Comparison of ENCODE assay signal across 2 cellular contexts in genomic region chr2:113703404-113704299, GRCh38.
TF ChIP-seq lines count a peak whose summit lies in the region.

No MANE protein-coding gene starts in this region.

TF ChIP-seq in SK-N-SH, 30 proteins besides CTCF, POLR2A, EP300 and RAD21 (continued from another document):
- no peak for TF ChIP-seq USF2 (IDR thresholded peaks at IDR 0.05; ENCODE audit: borderline replicate concordance, low read depth, low read length)
- no peak for TF ChIP-seq EZH2phosphoT487 (IDR thresholded peaks at IDR 0.05; ENCODE audit: borderline replicate concordance, low read depth)
- TF ChIP-seq POLR2AphosphoS5 (IDR thresholded peaks at IDR 0.05; ENCODE audit: low read depth, low read length): no peak
- TF ChIP-seq MXI1 (IDR thresholded peaks at IDR 0.05; ENCODE audit: low read depth, low read length): no peak
- TF ChIP-seq TAF1 (IDR thresholded peaks at IDR 0.05; ENCODE audit: borderline replicate concordance, low read depth, low read length): no peak
- TF ChIP-seq NFIC (IDR thresholded peaks at IDR 0.05; ENCODE audit: borderline replicate concordance): no peak
- TF ChIP-seq YY1 (IDR thresholded peaks at IDR 0.05; ENCODE audit: low read depth): no peak
- TF ChIP-seq SMC3 (IDR thresholded peaks at IDR 0.05; ENCODE audit: low read depth, low read length): no peak
- TF ChIP-seq JUND (IDR thresholded peaks at IDR 0.05): no peak
- TF ChIP-seq ELF1 (IDR thresholded peaks at IDR 0.05): no peak
- no peak for TF ChIP-seq CHD2 (IDR thresholded peaks at IDR 0.05; ENCODE audit: low read length, partially characterized antibody)
- TF ChIP-seq, protein P1, sequence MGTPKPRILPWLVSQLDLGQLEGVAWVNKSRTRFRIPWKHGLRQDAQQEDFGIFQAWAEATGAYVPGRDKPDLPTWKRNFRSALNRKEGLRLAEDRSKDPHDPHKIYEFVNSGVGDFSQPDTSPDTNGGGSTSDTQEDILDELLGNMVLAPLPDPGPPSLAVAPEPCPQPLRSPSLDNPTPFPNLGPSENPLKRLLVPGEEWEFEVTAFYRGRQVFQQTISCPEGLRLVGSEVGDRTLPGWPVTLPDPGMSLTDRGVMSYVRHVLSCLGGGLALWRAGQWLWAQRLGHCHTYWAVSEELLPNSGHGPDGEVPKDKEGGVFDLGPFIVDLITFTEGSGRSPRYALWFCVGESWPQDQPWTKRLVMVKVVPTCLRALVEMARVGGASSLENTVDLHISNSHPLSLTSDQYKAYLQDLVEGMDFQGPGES (IDR thresholded peaks at IDR 0.05; ENCODE audit: low read depth, low read length): no peak
- no peak for TF ChIP-seq RCOR1 (IDR thresholded peaks at IDR 0.05; ENCODE audit: low read length)
- TF ChIP-seq FOSL2 (IDR thresholded peaks at IDR 0.05; ENCODE audit: borderline replicate concordance, low read depth): no peak
- no peak for TF ChIP-seq TEAD4 (IDR thresholded peaks at IDR 0.05; ENCODE audit: borderline replicate concordance, insufficient read depth)
TF ChIP-seq in SK-N-SH: peak in this region for 0.

TF ChIP-seq in SK-N-SH treated with all-trans-retinoic acid at 6 μM for 48 hours, 23 proteins besides CTCF, POLR2A, EP300 and RAD21 (continued from another document):
- no peak for TF ChIP-seq POU6F1 (CRISPR knock-in tag; IDR thresholded peaks at IDR 0.05; ENCODE audit: borderline replicate concordance, low read depth)
- no peak for TF ChIP-seq RARB (CRISPR knock-in tag; IDR thresholded peaks at IDR 0.05)
